Comparison of ENCODE assay signal across 9 cellular contexts in the genomic region with DNA sequence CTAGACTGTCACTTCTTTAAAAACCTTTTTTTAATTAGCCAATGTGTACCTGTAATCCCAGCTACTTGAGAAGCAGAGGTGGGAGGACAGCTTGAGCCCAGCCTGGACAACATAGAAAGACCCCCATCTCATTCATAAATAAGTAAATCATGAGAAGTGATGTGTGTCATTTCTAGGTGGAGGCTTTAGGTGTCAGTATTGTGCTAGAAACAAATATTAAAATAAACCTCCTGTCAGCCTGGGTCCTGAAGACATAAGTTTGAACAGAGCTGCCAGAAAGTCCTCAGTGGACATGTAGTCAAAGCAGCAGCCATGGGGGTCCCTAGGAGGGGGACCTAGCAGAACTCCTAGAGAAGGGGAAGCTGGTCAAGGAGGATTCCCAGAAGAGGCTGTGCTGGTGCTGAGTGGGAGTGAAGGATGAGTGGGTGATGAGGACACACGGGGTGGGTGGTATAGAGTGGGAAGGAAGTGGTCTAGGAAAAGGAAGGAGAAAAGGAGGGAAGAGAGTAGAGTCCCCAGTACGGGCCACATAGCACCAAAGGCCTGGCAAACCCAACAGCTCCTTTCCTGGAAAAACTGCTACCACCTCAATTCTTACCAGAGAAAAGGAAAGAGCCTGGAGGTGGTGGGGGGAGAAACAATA.
DNase-seq lines count a peak whose midpoint lies in the region; ATAC-seq and TF ChIP-seq lines count a peak whose summit lies in the region.
"Had no signal": no experiment of that assay in that cellular context is flagged by ENCODE, and none has a peak within 500 bp of the region (broad histone marks: within the 10 kb centered on the region; RNA-seq: fewer than 3 reads in every experiment).

No MANE protein-coding gene starts in this region.

- no peak overlapping the region for H3K27ac Mint-ChIP-seq in naive thymus-derived CD4-positive, alpha-beta T cell
- H3K27ac Mint-ChIP-seq: IgD-negative memory B cell had no signal

- no peak overlapping the region for H3K4me3 Mint-ChIP-seq in naive thymus-derived CD4-positive, alpha-beta T cell
- H3K4me3 Mint-ChIP-seq: IgD-negative memory B cell had no signal

- peaks cover 40% of the 10 kb centered on the region for H3K27me3 ChIP-seq in foreskin keratinocyte
- H3K27me3 ChIP-seq in naive thymus-derived CD4-positive, alpha-beta T cell (ENCODE audit: control insufficient read depth in 2 of 2, insufficient read depth in 2 of 2, low read length in 2 of 2): no peaks in the 10 kb centered on the region

- CTCF ChIA-PET in naive thymus-derived CD4-positive, alpha-beta T cell (lab: Charles Lee): interaction anchor here (0.7 to 1.0 kb wide), 2 partner anchors 317 to 527 kb away, joined by 3 read pairs; no protein-coding TSS in a partner anchor

- H3K27ac ChIP-seq in foreskin keratinocyte: no peak overlapping the region
- no peak overlapping the region for H3K27ac ChIP-seq in naive thymus-derived CD4-positive, alpha-beta T cell (ENCODE audit: low read depth, low read length)

- H3K9me3 ChIP-seq in naive thymus-derived CD4-positive, alpha-beta T cell (ENCODE audit: control insufficient read depth in 2 of 3, low read length in 3 of 3): no peaks in the 10 kb centered on the region

- H3K36me3 ChIP-seq in naive thymus-derived CD4-positive, alpha-beta T cell (ENCODE audit: control insufficient read depth in 2 of 3, insufficient read depth in 3 of 3, low read length in 3 of 3): no peaks in the 10 kb centered on the region

- peaks cover 0 to 3% (median 0%) of the 10 kb centered on the region in 5 donors for H3K36me3 Mint-ChIP-seq in naive thymus-derived CD4-positive, alpha-beta T cell

- H3K9me3 Mint-ChIP-seq in naive thymus-derived CD4-positive, alpha-beta T cell: peaks cover 0 to 5% (median 0%) of the 10 kb centered on the region in 11 donors

- ATAC-seq in foreskin keratinocyte (no peak), GM21825 (IDR thresholded peaks at IDR 0.05; ENCODE audit: unreplicated experiment) (no peak)
- ATAC-seq in naive thymus-derived CD4-positive, alpha-beta T cell: no peak

- peak; percentile 28 for DNase-seq in AG08395 (ENCODE audit: low spot score)
- no peak for DNase-seq in GM12864 (ENCODE audit: low read depth)
- peak; percentile 24 for DNase-seq in OCI-M1 (lab: John Stamatoyannopoulos, UW)
- peak in 1 of 2 donors; percentile 13 for DNase-seq in foreskin keratinocyte
- no peak for DNase-seq in naive thymus-derived CD4-positive, alpha-beta T cell
- no peak for DNase-seq in middle frontal gyrus (ENCODE audit: extremely low spot score, low spot score)
- DNase-seq in HPDE6-E6E7 (ENCODE audit: extremely low spot score): no peak

- H3K4me1 Mint-ChIP-seq in naive thymus-derived CD4-positive, alpha-beta T cell: peaks cover 0 to 2% (median 0%) of the 10 kb centered on the region in 7 donors

- H3K4me3 ChIP-seq in GM12864 (ENCODE audit: low read depth, low read length): no peak overlapping the region
- H3K4me3 ChIP-seq in naive thymus-derived CD4-positive, alpha-beta T cell (ENCODE audit: low read length): no peak overlapping the region

- peaks cover 6 to 22% (median 19%) of the 10 kb centered on the region in 5 donors for H3K27me3 Mint-ChIP-seq in naive thymus-derived CD4-positive, alpha-beta T cell

- H3K4me1 ChIP-seq in foreskin keratinocyte: peaks cover 11% of the 10 kb centered on the region
- no peaks in the 10 kb centered on the region for H3K4me1 ChIP-seq in naive thymus-derived CD4-positive, alpha-beta T cell (ENCODE audit: control insufficient read depth in 2 of 2, insufficient read depth in 2 of 2, low read length in 2 of 2)

- TF ChIP-seq CTCF in GM12864 (IDR thresholded peaks at IDR 0.05; ENCODE audit: low read depth, low read length, missing control alignments): peak; percentile 38
- peak; percentile 61 for TF ChIP-seq CTCF in foreskin keratinocyte (conservative IDR thresholded peaks at IDR 0.05)

- intact Hi-C loops in naive thymus-derived CD4-positive, alpha-beta T cell (cut with micrococcal nuclease): loop anchor here (2.0 to 5.0 kb wide), 3 partner anchors 232 to 1014 kb away; no protein-coding TSS in a partner anchor

- POLR2A ChIA-PET in naive thymus-derived CD4-positive, alpha-beta T cell (lab: Charles Lee): no interaction called here

Comparison
In these comparisons a context has a peak if more than half of its experiments do, and no peak if none do; other contexts are left out.
1. DNase-seq: peak in AG08395 (single experiment) and OCI-M1 (single experiment); none in GM12864 (single experiment), naive thymus-derived CD4-positive, alpha-beta T cell (0 of 9), middle frontal gyrus (single experiment) and HPDE6-E6E7 (single experiment).